ENCODE assay signal across 8 cellular contexts in genomic region chr15:22979069-22979698, GRCh38. TPM values are rescaled to one million over a fixed set of nuclear protein-coding genes. Genes with fewer than 3 reads are reported as not detected.
A peak's percentile ranks its signal among the peaks of the same experiment; 100 is the strongest.
DNase-seq lines count a peak whose midpoint lies in the region; ATAC-seq and TF ChIP-seq lines count a peak whose summit lies in the region.

No MANE protein-coding gene starts in this region.

- TF ChIP-seq POLR2A in GM18505 (IDR thresholded peaks at IDR 0.05; ENCODE audit: borderline replicate concordance, extremely low read depth, insufficient read depth, insufficient read length) (peak; percentile 33), adrenal gland (IDR thresholded peaks at IDR 0.05) (peak in 1 of 2 donors; percentile 37)

- H3K27ac ChIP-seq in A673 (ENCODE audit: low read depth, low read length, poor library complexity, severe bottlenecking), result peak overlapping the region; percentile 76
- H3K27ac ChIP-seq in OCI-LY3 (ENCODE audit: low read length), result no peak overlapping the region
- H3K27ac ChIP-seq in adrenal gland, result peak overlapping the region in 3 of 5 donors; percentile 71 to 95 (median 77)
- peak overlapping the region; percentile 72 to 79 for H3K27ac ChIP-seq in right atrium auricular region
- peak overlapping the region; percentile 64 for H3K27ac ChIP-seq in psoas muscle

- POLR2A ChIA-PET in A673 (lab: Charles Lee; ENCODE audit: low non-redundant PET), result interaction anchor here (0.9 kb wide), 1 partner anchor 11 kb away, joined by 3 read pairs; no protein-coding TSS in a partner anchor

- H3K27me3 ChIP-seq in A673 (replicated peaks; ENCODE audit: insufficient read depth, low read depth, low read length, poor library complexity) (no peaks in the 10 kb centered on the region), OCI-LY3 (ENCODE audit: low read depth, low read length) (peaks cover 4% of the 10 kb centered on the region; the same call in 1 of the 2 replicates), adrenal gland (no peaks in the 10 kb centered on the region), right atrium auricular region (no peaks in the 10 kb centered on the region), psoas muscle (ENCODE audit: insufficient read depth in 3 of 3, low read length in 2 of 3) (no peaks in the 10 kb centered on the region)

- H3K4me2 ChIP-seq in OCI-LY3 (ENCODE audit: low read length), result peak overlapping the region; percentile 89

- ATAC-seq in GM18505 (IDR thresholded peaks at IDR 0.05; ENCODE audit: unreplicated experiment) (peak; percentile 63), HG03039 (IDR thresholded peaks at IDR 0.05; ENCODE audit: unreplicated experiment) (peak; percentile 53), psoas muscle (peak; percentile 43 to 66 (median 64))

- H4K20me1 ChIP-seq in OCI-LY3 (ENCODE audit: insufficient read depth, low read length), result peaks cover 7% of the 10 kb centered on the region

- no peaks in the 10 kb centered on the region for H3K4me1 ChIP-seq in A673 (ENCODE audit: insufficient read depth, low read length, poor library complexity, severe bottlenecking)
- peaks cover 13% of the 10 kb centered on the region for H3K4me1 ChIP-seq in OCI-LY3 (ENCODE audit: low read length)
- peaks cover 6 to 17% of the 10 kb centered on the region in 2 donors for H3K4me1 ChIP-seq in adrenal gland (replicated peaks in 1 of 2)
- peaks cover 0 to 21% of the 10 kb centered on the region in 2 donors for H3K4me1 ChIP-seq in right atrium auricular region
- peaks cover 6% of the 10 kb centered on the region for H3K4me1 ChIP-seq in psoas muscle

- H3K4me3 ChIP-seq in A673 (ENCODE audit: low read depth, low read length, poor library complexity, severe bottlenecking), result peak overlapping the region; percentile 81
- peak overlapping the region; percentile 84 for H3K4me3 ChIP-seq in OCI-LY3 (ENCODE audit: low read length)
- H3K4me3 ChIP-seq in adrenal gland, result peak overlapping the region in 3 of 4 donors; percentile 13 to 99 (median 97)
- peak overlapping the region; percentile 81 to 82 for H3K4me3 ChIP-seq in right atrium auricular region
- peak overlapping the region; percentile 89 for H3K4me3 ChIP-seq in psoas muscle

- H3K9me3 ChIP-seq in A673 (ENCODE audit: low read depth, low read length, poor library complexity, severe bottlenecking) (no peaks in the 10 kb centered on the region), OCI-LY3 (ENCODE audit: insufficient read depth, low read length) (no peaks in the 10 kb centered on the region), adrenal gland (replicated peaks in 1 of 3) (no peaks in the 10 kb centered on the region), right atrium auricular region (no peaks in the 10 kb centered on the region), psoas muscle (no peaks in the 10 kb centered on the region)

- CTCF ChIA-PET in A673 (lab: Charles Lee), result no interaction called here

- H3K79me2 ChIP-seq in OCI-LY3 (ENCODE audit: low read length), result no peaks in the 10 kb centered on the region; the same call in none of the 2 replicates

- H3K36me3 ChIP-seq in A673 (ENCODE audit: insufficient read depth, low read length, poor library complexity, severe bottlenecking), result no peaks in the 10 kb centered on the region
- no peaks in the 10 kb centered on the region for H3K36me3 ChIP-seq in OCI-LY3 (replicated peaks; ENCODE audit: low read depth, low read length)
- H3K36me3 ChIP-seq in adrenal gland (replicated peaks in 1 of 2), result no peaks in the 10 kb centered on the region
- H3K36me3 ChIP-seq in right atrium auricular region, result no peaks in the 10 kb centered on the region
- no peaks in the 10 kb centered on the region for H3K36me3 ChIP-seq in psoas muscle (ENCODE audit: insufficient read depth in 1 of 2, low read depth in 1 of 2)

- TF ChIP-seq CTCF in A673 (conservative IDR thresholded peaks at IDR 0.05; ENCODE audit: low read depth, low read length) (no peak), OCI-LY3 (IDR thresholded peaks at IDR 0.05; ENCODE audit: low read depth, low read length) (no peak), adrenal gland (IDR thresholded peaks at IDR 0.05) (no peak), right atrium auricular region (IDR thresholded peaks at IDR 0.05) (peak in 1 of 2 donors; percentile 25), psoas muscle (IDR thresholded peaks at IDR 0.05) (no peak)

- peak overlapping the region; percentile 74 for H3K9ac ChIP-seq in OCI-LY3 (ENCODE audit: low read length)

- intact Hi-C loops in A673 (cut with micrococcal nuclease; ENCODE audit: unreplicated experiment), result loop anchor here (2.0 to 10.0 kb wide), 4 partner anchors 26 to 134 kb away; no protein-coding TSS in a partner anchor
- intact Hi-C loops in adrenal gland (cut with DNase I), result no loop called here
- intact Hi-C loops in psoas muscle (cut with DNase I), result no loop called here

- H2AFZ ChIP-seq in OCI-LY3 (ENCODE audit: low read depth, low read length), result peak overlapping the region; percentile 78

- WGBS in adrenal gland, 4 donors, result 0 to 1% (median 1%) methylated on average over 19 to 54 of the region's 54 CpGs
- WGBS in psoas muscle, 3 donors, result 1% methylated on average over 54 of the region's 54 CpGs

- DNase-seq in A673 (ENCODE audit: low spot score) (peak; percentile 60), adrenal gland (peak; percentile 48 to 74 (median 69)), right atrium auricular region (ENCODE audit: low spot score) (peak; percentile 75), psoas muscle (peak; percentile 60 to 72), medulla oblongata (ENCODE audit: extremely low spot score) (no peak)

- TSS peak; percentile 36 for BruUV-seq in A673 (replicated peaks; lab: Mats Ljungman, UMichigan)

RNA-seq across cellular contexts. Expression of gene CYFIP1, which starts 1.0 kb away (rescaled TPM):
- total RNA-seq in A673 (2021) (112 and 128 TPM in 2 replicates), adrenal gland (100 to 1,000 TPM in 2 of 8 donors, 10 to 100 TPM in 6; 53.9 to 124 (median 90.3) TPM), right atrium auricular region (10 to 100 TPM; 21.1 to 32.7 TPM), psoas muscle (10 to 100 TPM; 23.3 to 43.0 (median 28.8) TPM)
- polyA plus RNA-seq in adrenal gland (10 to 100 TPM; 21.2 to 43.7 (median 24.6) TPM), psoas muscle (10 to 100 TPM in 2 of 3 donors, 1 to 10 TPM in 1; 9.1 to 17.8 (median 10.0) TPM)
